Comparison of ENCODE assay signal across 1 cellular context in the genomic region with DNA sequence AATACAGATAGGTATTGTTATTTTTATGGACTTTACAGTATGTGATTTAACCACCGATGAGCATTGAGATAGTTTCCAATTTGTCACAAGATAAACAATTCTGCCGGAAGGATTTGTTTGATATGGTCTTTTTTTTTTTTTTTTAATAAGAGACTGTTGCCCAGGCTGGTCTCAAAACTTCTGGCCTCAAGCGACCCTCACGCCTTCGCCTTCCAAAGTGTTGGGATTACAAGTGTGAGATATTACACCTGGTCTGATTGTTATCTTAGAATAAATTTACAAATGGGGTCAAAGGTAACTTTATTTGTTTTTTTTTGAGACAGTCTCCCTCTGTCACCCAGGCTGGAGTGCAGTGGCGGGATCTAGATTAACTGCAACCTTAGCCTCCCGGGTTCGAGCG.
TF ChIP-seq lines count a peak whose summit lies in the region.

No MANE protein-coding gene starts in this region.

TF ChIP-seq in HepG2, 621 proteins besides CTCF, POLR2A, EP300 and RAD21 (continued from another document):
- TF ChIP-seq, protein P1, sequence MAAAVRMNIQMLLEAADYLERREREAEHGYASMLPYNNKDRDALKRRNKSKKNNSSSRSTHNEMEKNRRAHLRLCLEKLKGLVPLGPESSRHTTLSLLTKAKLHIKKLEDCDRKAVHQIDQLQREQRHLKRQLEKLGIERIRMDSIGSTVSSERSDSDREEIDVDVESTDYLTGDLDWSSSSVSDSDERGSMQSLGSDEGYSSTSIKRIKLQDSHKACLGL (CRISPR knock-in tag; IDR thresholded peaks at IDR 0.05) = no peak
- TF ChIP-seq, protein P2, sequence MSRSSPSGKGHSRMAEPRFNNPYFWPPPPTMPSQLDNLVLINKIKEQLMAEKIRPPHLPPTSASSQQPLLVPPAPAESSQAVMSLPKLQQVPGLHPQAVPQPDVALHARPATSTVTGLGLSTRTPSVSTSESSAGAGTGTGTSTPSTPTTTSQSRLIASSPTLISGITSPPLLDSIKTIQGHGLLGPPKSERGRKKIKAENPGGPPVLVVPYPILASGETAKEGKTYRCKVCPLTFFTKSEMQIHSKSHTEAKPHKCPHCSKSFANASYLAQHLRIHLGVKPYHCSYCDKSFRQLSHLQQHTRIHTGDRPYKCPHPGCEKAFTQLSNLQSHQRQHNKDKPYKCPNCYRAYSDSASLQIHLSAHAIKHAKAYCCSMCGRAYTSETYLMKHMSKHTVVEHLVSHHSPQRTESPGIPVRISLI (CRISPR knock-in tag; IDR thresholded peaks at IDR 0.05; ENCODE audit: borderline replicate concordance) = peak; percentile 10; the same call in 1 of the 2 replicates
